Comparison of ENCODE assay signal across 8 cellular contexts in genomic region chr3:98343647-98344507, GRCh38. TPM values are rescaled to one million over a fixed set of nuclear protein-coding genes. Genes with fewer than 3 reads are reported as not detected.
DNase-seq lines count a peak whose midpoint lies in the region; ATAC-seq and TF ChIP-seq lines count a peak whose summit lies in the region.

No MANE protein-coding gene starts in this region.

- TF ChIP-seq CTCF in retinal pigment epithelial cell (conservative IDR thresholded peaks at IDR 0.05; ENCODE audit: low read depth, low read length), result peak; percentile 80

- peak; percentile 57 for ATAC-seq in GM19043 (IDR thresholded peaks at IDR 0.05; ENCODE audit: low read depth, unreplicated experiment)
- no peak for ATAC-seq in activated CD4-positive, CD25-positive, alpha-beta regulatory T cell treated with anti-CD3 and anti-CD28 coated beads, Interleukin-2, amount 50 U/mL, for 24 hours

- no peak overlapping the region for H3K4me3 ChIP-seq in retinal pigment epithelial cell (ENCODE audit: low read length)

- H3K27ac ChIP-seq in epithelial cell of prostate, result no peak overlapping the region

- DNase-seq in NCI-H510A treated with DMSO at 0.1 percent for 48 hours (lab: John Stamatoyannopoulos, UW) (peak; percentile 2), NCI-H510A (lab: John Stamatoyannopoulos, UW) (no peak), HT-29 (ENCODE audit: low spot score) (peak; percentile 78), SHP77 treated with DMSO at 0.1 percent for 48 hours (lab: John Stamatoyannopoulos, UW) (peak; percentile 58), epithelial cell of prostate (ENCODE audit: low read depth, low spot score) (peak; percentile 8), retinal pigment epithelial cell (ENCODE audit: low read depth) (no peak)

RNA-seq across cellular contexts. Expression of gene OR5K4, which starts 9.8 kb away (rescaled TPM):
- not detected in 2 replicates for total RNA-seq in HT-29 (2014; rRNA removed; shearing (Covaris generic))

RNA-seq across cellular contexts. Expression of gene OR5K3, which starts 46.6 kb away (rescaled TPM):
- total RNA-seq in HT-29 (2014; rRNA removed; shearing (Covaris generic)), result not detected in 2 replicates

Comparison
In these comparisons a context has a peak if more than half of its experiments do, and no peak if none do; other contexts are left out.
1. DNase-seq: peak in NCI-H510A treated with DMSO at 0.1 percent for 48 hours (single experiment), HT-29 (single experiment), SHP77 treated with DMSO at 0.1 percent for 48 hours (single experiment) and epithelial cell of prostate (single experiment); none in NCI-H510A (single experiment) and retinal pigment epithelial cell (single experiment).